8 cellular contexts compared by ENCODE assay signal in genomic region chr4:825969-826330, GRCh38. TPM values are rescaled to one million over a fixed set of nuclear protein-coding genes. Genes with fewer than 3 reads are reported as not detected.
A peak's percentile ranks its signal among the peaks of the same experiment; 100 is the strongest.
DNase-seq lines count a peak whose midpoint lies in the region; ATAC-seq and TF ChIP-seq lines count a peak whose summit lies in the region.

Gene CPLX1, minus strand, starts transcription at chr4:826129. Its CDS starts 1,607 bp downstream, at chr4:824522.

- no peaks in the 10 kb centered on the region for H3K36me3 ChIP-seq in SK-N-MC (ENCODE audit: insufficient read depth, low read length)
- H3K36me3 ChIP-seq in iPS DF 6.9 (ENCODE audit: control insufficient read depth, insufficient read depth, low read length), result no peaks in the 10 kb centered on the region; the same call in 1 of the 2 replicates
- H3K36me3 ChIP-seq in thoracic aorta, result no peaks in the 10 kb centered on the region

- no CpG with 5 or more reads among the region's 61 CpGs for WGBS in iPS DF 6.9 (ENCODE audit: insufficient coverage, insufficient read length)

- H3K4me3 ChIP-seq in SK-N-MC, result peak within 1 kb of the TSS; percentile 53
- peak within 1 kb of the TSS; percentile 50; the same call in 1 of the 2 replicates for H3K4me3 ChIP-seq in iPS DF 6.9 (ENCODE audit: low read length)
- peak within 1 kb of the TSS; percentile 57 for H3K4me3 ChIP-seq in thoracic aorta

- DNase-seq in stimulated activated CD4-positive, alpha-beta T cell treated with anti-CD3 and anti-CD28 coated beads, Interleukin-15, amount 100 ng/mL, for 24 hours, result peak; percentile 37
- no peak for DNase-seq in stimulated activated CD4-positive, alpha-beta T cell treated with anti-CD3 and anti-CD28 coated beads, Interleukin-2, amount 100 ng/mL, for 48 hours
- no peak for DNase-seq in SK-N-MC (ENCODE audit: low read depth, low spot score)
- DNase-seq in iPS DF 6.9 (ENCODE audit: low read depth, low spot score), result no peak
- DNase-seq in thoracic aorta (ENCODE audit: low spot score), result no peak
- no peak for DNase-seq in DMS114 treated with DMSO at 0.1 percent for 48 hours (lab: John Stamatoyannopoulos, UW; ENCODE audit: unreplicated experiment)

- peaks cover 34% of the 10 kb centered on the region for H3K27me3 ChIP-seq in iPS DF 6.9 (ENCODE audit: control insufficient read depth, insufficient read depth, low read length)
- no peaks in the 10 kb centered on the region for H3K27me3 ChIP-seq in thoracic aorta (replicated peaks; ENCODE audit: insufficient read depth)

- TF ChIP-seq CTCF in thoracic aorta (IDR thresholded peaks at IDR 0.05), result no peak

- ATAC-seq in thoracic aorta (ENCODE audit: insufficient number of reproducible peaks, low FRiP score, low read depth) (no peak), GM21529 (IDR thresholded peaks at IDR 0.05; ENCODE audit: unreplicated experiment) (no peak), GM18502 (IDR thresholded peaks at IDR 0.05; ENCODE audit: poor library complexity, unreplicated experiment) (no peak)

- H3K9me3 ChIP-seq in SK-N-MC (ENCODE audit: low read depth, low read length) (no peaks in the 10 kb centered on the region), iPS DF 6.9 (ENCODE audit: control insufficient read depth, insufficient read depth, low read length) (no peaks in the 10 kb centered on the region), thoracic aorta (no peaks in the 10 kb centered on the region)

- H3K4me1 ChIP-seq in iPS DF 6.9 (ENCODE audit: control insufficient read depth, insufficient read depth, low read length), result peaks cover 4% of the 10 kb centered on the region; the same call in 1 of the 2 replicates
- peaks cover 10 to 15% of the 10 kb centered on the region in 2 donors for H3K4me1 ChIP-seq in thoracic aorta (ENCODE audit: control insufficient read depth in 1 of 2, low read depth in 2 of 2)

- H3K27ac ChIP-seq in SK-N-MC (no peak within 1 kb of the TSS), iPS DF 6.9 (ENCODE audit: low read length) (no peak within 1 kb of the TSS), thoracic aorta (peak within 1 kb of the TSS in 1 of 2 donors; percentile 53)

- H3K9ac ChIP-seq in SK-N-MC (ENCODE audit: insufficient read length), result no peak within 1 kb of the TSS

RNA-seq across cellular contexts. Expression of gene CPLX1, which starts in this region (rescaled TPM):
- 1 to 10 TPM in 1 of 2 donors, under 1 TPM in 1; 0.85 to 1.2 TPM for total RNA-seq in thoracic aorta
